Comparison of ENCODE assay signal across 26 cellular contexts in the genomic region with DNA sequence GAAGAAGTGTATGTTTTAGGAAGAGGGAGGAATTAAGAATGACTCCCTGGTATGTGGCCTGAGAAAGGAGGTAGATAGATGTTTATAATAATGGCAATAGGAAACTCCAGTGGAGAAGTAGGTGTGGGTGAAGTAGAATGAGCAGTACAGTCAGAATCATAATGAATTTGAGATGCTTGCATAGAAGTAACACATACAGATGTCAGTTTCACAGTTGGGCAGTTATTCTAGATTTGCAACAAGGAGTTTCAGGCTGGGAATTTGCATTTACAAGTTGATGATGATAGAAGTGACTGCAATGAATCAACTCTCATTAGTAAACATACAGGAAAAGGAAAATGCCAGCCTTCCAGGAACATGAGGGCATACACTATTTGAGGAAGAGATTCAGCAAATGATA.
"Had no signal": no experiment of that assay in that cellular context is flagged by ENCODE, and none has a peak within 500 bp of the region (broad histone marks: within the 10 kb centered on the region; RNA-seq: fewer than 3 reads in every experiment).

No MANE protein-coding gene starts in this region.

- H3K27me3 Mint-ChIP-seq: activated naive CD8-positive, alpha-beta T cell treated with anti-CD3 and anti-CD28 coated beads for 36 hours; activated T-cell treated with anti-CD3 and anti-CD28 coated beads, Interleukin-2, amount 50 U/mL, for 24 hours; effector memory CD8-positive, alpha-beta T cell; naive thymus-derived CD4-positive, alpha-beta T cell; progenitor cell of endocrine pancreas; stimulated activated naive B cell treated with anti-CD40 and anti-IgM and Interleukin-4, amounts not matched to agents 10 μg/mL and 1 μg/mL and 100 μg/mL, for 72 hours had no signal

- H3K36me3 Mint-ChIP-seq: activated naive CD8-positive, alpha-beta T cell treated with anti-CD3 and anti-CD28 coated beads for 36 hours; immature natural killer cell; naive thymus-derived CD4-positive, alpha-beta T cell; stimulated activated naive B cell treated with anti-CD40 and anti-IgM and Interleukin-4, amounts not matched to agents 10 μg/mL and 1 μg/mL and 100 μg/mL, for 72 hours had no signal

- H3K27ac ChIP-seq: esophagus muscularis mucosa, hepatocyte, left lung, sigmoid colon, thoracic aorta, upper lobe of left lung had no signal

- H3K27ac Mint-ChIP-seq: activated naive CD8-positive, alpha-beta T cell treated with anti-CD3 and anti-CD28 coated beads for 36 hours; activated T-cell treated with anti-CD3 and anti-CD28 coated beads, Interleukin-2, amount 50 U/mL, for 24 hours; effector memory CD8-positive, alpha-beta T cell; immature natural killer cell; naive thymus-derived CD4-positive, alpha-beta T cell; progenitor cell of endocrine pancreas; stimulated activated naive B cell treated with anti-CD40 and anti-IgM and Interleukin-4, amounts not matched to agents 10 μg/mL and 1 μg/mL and 100 μg/mL, for 72 hours; T-helper 2 cell treated with Interferon-gamma antibody and Interleukin-4, amounts not matched to agents 5 μg/mL and 100 μg/mL, for 36 hours had no signal

- H3K4me2 ChIP-seq: hepatocyte, smooth muscle cell had no signal

- H3K79me2 ChIP-seq: hepatocyte had no signal

- H3K4me1 ChIP-seq: esophagus muscularis mucosa, left lung, sigmoid colon, upper lobe of left lung had no signal

- H3K4me3 Mint-ChIP-seq: activated naive CD8-positive, alpha-beta T cell treated with anti-CD3 and anti-CD28 coated beads for 36 hours; activated T-cell treated with anti-CD3 and anti-CD28 coated beads, Interleukin-2, amount 50 U/mL, for 24 hours; effector memory CD8-positive, alpha-beta T cell; immature natural killer cell; naive thymus-derived CD4-positive, alpha-beta T cell; neural crest cell; stimulated activated naive B cell treated with anti-CD40 and anti-IgM and Interleukin-4, amounts not matched to agents 10 μg/mL and 1 μg/mL and 100 μg/mL, for 72 hours; T-helper 2 cell treated with Interferon-gamma antibody and Interleukin-4, amounts not matched to agents 5 μg/mL and 100 μg/mL, for 36 hours had no signal

- H3K9me3 ChIP-seq: esophagus muscularis mucosa, left lung, sigmoid colon, thoracic aorta, upper lobe of left lung had no signal

- H3K27me3 ChIP-seq: esophagus muscularis mucosa, hepatocyte, left lung, sigmoid colon, upper lobe of left lung had no signal

- H3K9me3 Mint-ChIP-seq: activated naive CD8-positive, alpha-beta T cell treated with anti-CD3 and anti-CD28 coated beads for 36 hours; neural crest cell; stimulated activated naive B cell treated with anti-CD40 and anti-IgM and Interleukin-4, amounts not matched to agents 10 μg/mL and 1 μg/mL and 100 μg/mL, for 72 hours had no signal

- H2AFZ ChIP-seq: hepatocyte had no signal

- H3K4me1 Mint-ChIP-seq: activated naive CD8-positive, alpha-beta T cell treated with anti-CD3 and anti-CD28 coated beads for 36 hours; immature natural killer cell; naive thymus-derived CD4-positive, alpha-beta T cell; neural crest cell; stimulated activated naive B cell treated with anti-CD40 and anti-IgM and Interleukin-4, amounts not matched to agents 10 μg/mL and 1 μg/mL and 100 μg/mL, for 72 hours had no signal

- H3K4me3 ChIP-seq: esophagus muscularis mucosa, hepatocyte, left lung, lung, sigmoid colon, smooth muscle cell, thoracic aorta, upper lobe of left lung had no signal

- DNase-seq: activated CD4-positive, alpha-beta T cell treated with anti-CD3 and anti-CD28 coated beads, Interleukin-2, amount 50 U/mL, for 4 hours; activated CD8-positive, alpha-beta memory T cell treated with anti-CD3 and anti-CD28 coated beads for 24 hours; activated CD8-positive, alpha-beta memory T cell treated with anti-CD3 and anti-CD28 coated beads, Interleukin-2, amount 50 U/mL, for 4 hours; activated naive CD4-positive, alpha-beta T cell treated with Interleukin-2 at 50 U/mL for 16 hours; activated naive CD8-positive, alpha-beta T cell treated with anti-CD3 and anti-CD28 coated beads for 36 hours; activated T-cell treated with anti-CD3 and anti-CD28 coated beads, Interleukin-2, amount 50 U/mL, for 24 hours; central memory CD4-positive, alpha-beta T cell; effector memory CD8-positive, alpha-beta T cell; glutamatergic neuron; immature natural killer cell; kidney glomerular epithelial cell; left lung; naive thymus-derived CD4-positive, alpha-beta T cell; retina; sigmoid colon; stimulated activated CD4-positive, alpha-beta T cell treated with anti-CD3 and anti-CD28 coated beads, Interleukin-15, amount 100 ng/mL, for 24 hours; stimulated activated naive B cell treated with anti-CD40 and anti-IgM and Interleukin-4, amounts not matched to agents 10 μg/mL and 1 μg/mL and 100 μg/mL, for 72 hours; upper lobe of left lung had no signal

- ATAC-seq: effector memory CD8-positive, alpha-beta T cell; left lung; naive thymus-derived CD4-positive, alpha-beta T cell; stimulated activated naive B cell treated with anti-CD40 and anti-IgM and Interleukin-4, amounts not matched to agents 10 μg/mL and 1 μg/mL and 100 μg/mL, for 72 hours had no signal

- H3K36me3 ChIP-seq: esophagus muscularis mucosa, left lung, sigmoid colon, thoracic aorta, upper lobe of left lung had no signal
